ENCODE assay signal across 6 cellular contexts in the genomic region with DNA sequence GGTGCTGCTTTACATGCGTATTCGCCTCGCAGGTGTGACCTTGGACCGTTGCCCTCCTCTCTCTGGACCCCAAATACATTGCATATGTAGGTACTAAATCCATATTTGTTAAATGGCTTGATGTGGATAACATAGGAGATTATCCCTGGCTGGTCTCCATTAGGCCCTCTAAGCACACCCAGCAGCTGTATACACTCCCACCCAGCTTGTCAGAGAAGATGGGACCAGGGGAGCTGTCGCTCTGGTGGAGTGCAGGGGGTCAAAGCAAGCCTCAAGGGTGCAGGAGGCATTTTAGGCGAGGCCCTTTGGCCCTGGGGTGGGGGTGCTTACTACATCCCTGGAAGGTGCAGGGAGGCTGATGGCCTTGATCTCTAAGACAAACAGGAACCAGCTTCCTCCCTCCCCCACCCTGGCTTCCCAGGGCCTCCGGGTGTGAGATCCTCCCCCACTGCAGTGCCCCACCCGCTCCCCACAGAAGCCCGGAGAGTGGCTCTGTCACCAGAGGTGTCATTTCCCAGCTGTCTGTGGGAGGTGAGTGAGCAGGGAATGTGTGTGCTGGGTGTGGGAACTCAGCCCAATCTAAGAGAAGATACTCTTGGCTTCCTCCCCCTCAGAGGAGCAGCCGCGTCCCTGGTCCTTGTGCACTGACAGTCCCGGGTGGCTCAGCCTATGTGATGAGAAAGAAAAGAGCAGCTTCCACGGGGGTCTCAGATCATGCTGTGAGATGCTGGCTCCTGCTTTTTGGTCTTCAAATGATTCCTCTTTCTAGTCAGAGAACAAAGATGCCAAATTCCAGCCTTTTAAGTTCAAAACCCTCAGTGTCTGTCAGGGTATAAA. TPM values are rescaled to one million over a fixed set of nuclear protein-coding genes. Genes with fewer than 3 reads are reported as not detected.
DNase-seq lines count a peak whose midpoint lies in the region; ATAC-seq and TF ChIP-seq lines count a peak whose summit lies in the region.

No MANE protein-coding gene starts in this region.

- H3K27ac ChIP-seq in MM.1S (ENCODE audit: low read length) = no peak overlapping the region

- in situ Hi-C loops in HAP-1 (cut with MboI; ENCODE audit: low sequenced_read_pairs) = loop anchor here (25.0 kb wide), 1 partner anchor 927 kb away; the partner anchor contains the start of genes DVL2, GABARAP and PHF23

- H3K9me2 ChIP-seq in MM.1S (replicated peaks; ENCODE audit: insufficient read depth, low read length) = no peaks in the 10 kb centered on the region

- H3K27me3 ChIP-seq in HAP-1 (ENCODE audit: low read depth) = no peaks in the 10 kb centered on the region
- H3K27me3 ChIP-seq in MM.1S (replicated peaks; ENCODE audit: insufficient read depth, low read length) = no peaks in the 10 kb centered on the region

- H3K4me2 ChIP-seq in MM.1S (ENCODE audit: low read depth, low read length) = no peak overlapping the region

- H2AFZ ChIP-seq in MM.1S (ENCODE audit: low read length) = no peak overlapping the region

- H3K9ac ChIP-seq in MM.1S (ENCODE audit: low read length) = no peak overlapping the region; the same call in 1 of the 2 replicates

- H4K20me1 ChIP-seq in MM.1S (ENCODE audit: insufficient read depth, low read length) = no peaks in the 10 kb centered on the region

- H3K4me1 ChIP-seq in HAP-1 (peaks cover 31% of the 10 kb centered on the region), MM.1S (ENCODE audit: low read length) (peaks cover 17% of the 10 kb centered on the region)

- no peak for TF ChIP-seq CTCF in MM.1S (IDR thresholded peaks at IDR 0.05; ENCODE audit: low read length)

- H3K9me3 ChIP-seq in HAP-1 (no peaks in the 10 kb centered on the region), MM.1S (replicated peaks; ENCODE audit: insufficient read depth, low read length) (no peaks in the 10 kb centered on the region)

- no peak overlapping the region; the same call in 1 of the 2 replicates for H3K4me3 ChIP-seq in HAP-1
- H3K4me3 ChIP-seq in MM.1S (ENCODE audit: low read length) = no peak overlapping the region

- H3K79me2 ChIP-seq in MM.1S (ENCODE audit: low read length) = peaks cover 32% of the 10 kb centered on the region

- peaks cover 16% of the 10 kb centered on the region; the same call in 1 of the 2 replicates for H3F3A ChIP-seq in MM.1S (ENCODE audit: insufficient read depth, low read length)

- peak; percentile 66 for ATAC-seq in esophagus mucosa

- DNase-seq in HAP-1 (ENCODE audit: low spot score in 2 of 2) = peak; percentile 27 to 77
- DNase-seq in T-helper 9 cell = peak; percentile 61
- DNase-seq in retina = peak; percentile 78
- DNase-seq in MM.1S = no peak
- no peak for DNase-seq in cerebellar nuclear complex (lab: John Stamatoyannopoulos, UW)

- H3K36me3 ChIP-seq in HAP-1 (replicated peaks) (peaks cover 27% of the 10 kb centered on the region), MM.1S (replicated peaks; ENCODE audit: insufficient read depth, low read length) (no peaks in the 10 kb centered on the region)

RNA-seq across cellular contexts. Expression of gene VAMP2, which starts 1.4 kb away (rescaled TPM):
- total RNA-seq in esophagus mucosa = 20.9 TPM

RNA-seq across cellular contexts. Expression of gene TMEM107, which starts 12.0 kb away (rescaled TPM):
- total RNA-seq in esophagus mucosa = 17.5 TPM

RNA-seq across cellular contexts. Expression of gene PER1, which starts 12.0 kb away (rescaled TPM):
- 65.0 TPM for total RNA-seq in esophagus mucosa

RNA-seq across cellular contexts. Expression of gene BORCS6, which starts 25.8 kb away (rescaled TPM):
- total RNA-seq in esophagus mucosa = 6.3 TPM

RNA-seq across cellular contexts. Expression of gene HES7, which starts 40.3 kb away (rescaled TPM):
- total RNA-seq in esophagus mucosa = 0.40 TPM

Comparison
In these comparisons a context has a peak if more than half of its experiments do, and no peak if none do; other contexts are left out.
1. DNase-seq: peak in HAP-1 (2 of 2), T-helper 9 cell (single experiment) and retina (single experiment); none in MM.1S (single experiment) and cerebellar nuclear complex (0 of 2).